ENCODE assay signal across 22 cellular contexts in genomic region chr1:184157396-184157747, GRCh38.
"Had no signal": no experiment of that assay in that cellular context is flagged by ENCODE, and none has a peak within 500 bp of the region (broad histone marks: within the 10 kb centered on the region; RNA-seq: fewer than 3 reads in every experiment).

No MANE protein-coding gene starts in this region.

- H3K36me3 ChIP-seq: colonic mucosa, esophagus squamous epithelium, neural progenitor cell, ovary, sigmoid colon, stomach, tibial artery had no signal

- DNase-seq: colonic mucosa; effector CD8-positive, alpha-beta T cell; esophagus squamous epithelium; mesenchymal stem cell; midbrain; naive thymus-derived CD4-positive, alpha-beta T cell; nucleus accumbens; ovary; posterior cingulate gyrus; psoas muscle; right cardiac atrium; sigmoid colon; stimulated activated CD4-positive, alpha-beta T cell treated with anti-CD3 and anti-CD28 coated beads, Interleukin-2, amount 100 ng/mL, for 24 hours; stimulated activated CD4-positive, alpha-beta T cell treated with anti-CD3 and anti-CD28 coated beads, Interleukin-4, amount 100 ng/mL, for 24 hours; stimulated activated naive CD4-positive, alpha-beta T cell treated with Interleukin-2 at 50 U/mL for 16 hours; stomach; testis; tibial artery had no signal

- H3K4me3 ChIP-seq: colonic mucosa, esophagus squamous epithelium, lung, neural progenitor cell, ovary, psoas muscle, sigmoid colon, stomach, testis, tibial artery had no signal

- H3K27ac ChIP-seq: colonic mucosa, esophagus squamous epithelium, neural progenitor cell, ovary, psoas muscle, sigmoid colon, stomach, testis, tibial artery had no signal

- H3K4me2 ChIP-seq: neural progenitor cell had no signal

- H3K4me1 ChIP-seq: colonic mucosa, sigmoid colon, testis had no signal

- ATAC-seq: left lobe of liver; naive thymus-derived CD4-positive, alpha-beta T cell; psoas muscle; right cardiac atrium; stimulated activated effector memory CD8-positive, alpha-beta T cell treated with anti-CD3 and anti-CD28 coated beads, Interleukin-12 subunit alpha, Interleukin-12 subunit beta, amount 100 ng/mL, for 72 hours had no signal

- H3K9ac ChIP-seq: neural progenitor cell had no signal

- H2AFZ ChIP-seq: neural progenitor cell had no signal

- H3K9me3 ChIP-seq: colonic mucosa, esophagus squamous epithelium, ovary, sigmoid colon, stomach, testis, tibial artery had no signal

- H3K27me3 ChIP-seq: colonic mucosa, esophagus squamous epithelium, neural progenitor cell, ovary, sigmoid colon, stomach, testis, tibial artery had no signal
